ENCODE assay signal across 16 cellular contexts in genomic region chr6:149142924-149143429, GRCh38.
A peak's percentile ranks its signal among the peaks of the same experiment; 100 is the strongest.
DNase-seq lines count a peak whose midpoint lies in the region; ATAC-seq, FAIRE-seq and TF ChIP-seq lines count a peak whose summit lies in the region.
"Had no signal": no experiment of that assay in that cellular context is flagged by ENCODE, and none has a peak within 500 bp of the region (broad histone marks: within the 10 kb centered on the region; RNA-seq: fewer than 3 reads in every experiment).

No MANE protein-coding gene starts in this region.

- TF ChIP-seq EP300 in K562 (IDR thresholded peaks at IDR 0.05; ENCODE audit: low read length): no peak

- H3K27me3 Mint-ChIP-seq in activated CD8-positive, alpha-beta memory T cell treated with anti-CD3 and anti-CD28 coated beads, Interleukin-2, amount 10 ng/mL, durations not matched to agents 7 days and 5 days: no peaks in the 10 kb centered on the region
- H3K27me3 Mint-ChIP-seq: CD4-positive, alpha-beta memory T cell had no signal

- CTCF ChIA-PET in activated CD8-positive, alpha-beta memory T cell treated with anti-CD3 and anti-CD28 coated beads, Interleukin-2, amount 10 ng/mL, durations not matched to agents 7 days and 5 days (lab: Charles Lee): no interaction called here
- CTCF ChIA-PET in K562 (lab: Yijun Ruan, JAX; ENCODE audit: low intra/inter-chr PET ratio): no interaction called here

- H3K36me3 ChIP-seq in SU-DHL-6 (ENCODE audit: low read length) (no peaks in the 10 kb centered on the region), K562 (ENCODE audit: control insufficient read depth, insufficient read depth, low read length) (no peaks in the 10 kb centered on the region), MM.1S (replicated peaks; ENCODE audit: insufficient read depth, low read length) (no peaks in the 10 kb centered on the region)

- H3K9me2 ChIP-seq in SU-DHL-6 (replicated peaks; ENCODE audit: insufficient read depth, low read length) (no peaks in the 10 kb centered on the region), MM.1S (replicated peaks; ENCODE audit: insufficient read depth, low read length) (no peaks in the 10 kb centered on the region)

- peaks cover 83% of the 10 kb centered on the region for H3K4me1 Mint-ChIP-seq in activated CD8-positive, alpha-beta memory T cell treated with anti-CD3 and anti-CD28 coated beads, Interleukin-2, amount 10 ng/mL, durations not matched to agents 7 days and 5 days
- peaks cover 65% of the 10 kb centered on the region for H3K4me1 Mint-ChIP-seq in stimulated activated effector memory CD8-positive, alpha-beta T cell treated with anti-CD3 and anti-CD28 coated beads, Interleukin-12 subunit alpha, Interleukin-12 subunit beta, amount 100 ng/mL, for 72 hours

- no peak for TF ChIP-seq RAD21 in K562 (CRISPR knock-in tag; conservative IDR thresholded peaks at IDR 0.05 in 1 of 2, IDR thresholded peaks at IDR 0.05 in 1 of 2)

- H3K4me3 ChIP-seq in SU-DHL-6 (ENCODE audit: insufficient read depth, low read length, poor library complexity, severe bottlenecking) (no peak overlapping the region), K562 (no peak overlapping the region), MM.1S (ENCODE audit: low read length) (no peak overlapping the region)

- BruUV-seq in K562 (replicated peaks; lab: Mats Ljungman, UMichigan): no TSS peak

- TF ChIP-seq CTCF in SU-DHL-6 (IDR thresholded peaks at IDR 0.05; ENCODE audit: insufficient read depth, low read length, poor library complexity, severe bottlenecking) (no peak), K562 (IDR thresholded peaks at IDR 0.05 in 2 of 3, conservative IDR thresholded peaks at IDR 0.05 in 1 of 3; ENCODE audit: insufficient read depth in 2 of 3, low read depth in 1 of 3, low read length in 3 of 3) (no peak), MM.1S (IDR thresholded peaks at IDR 0.05; ENCODE audit: low read length) (no peak)

- WGBS in K562 (ENCODE audit: insufficient coverage, low coverage, missing lambda C conversion rate): 44% methylated on average over 2 of the region's 2 CpGs

- peak overlapping the region; percentile 26 for H2AFZ ChIP-seq in SU-DHL-6 (ENCODE audit: low read depth, low read length, severe bottlenecking)
- peak overlapping the region; percentile 18; the same call in 1 of the 2 replicates for H2AFZ ChIP-seq in K562 (ENCODE audit: low read depth, low read length)
- no peak overlapping the region for H2AFZ ChIP-seq in MM.1S (ENCODE audit: low read length)

- H3K9me3 ChIP-seq in SU-DHL-6 (ENCODE audit: insufficient read depth, low read length) (no peaks in the 10 kb centered on the region), K562 (replicated peaks; ENCODE audit: control insufficient read depth, insufficient read depth, low read depth, low read length) (no peaks in the 10 kb centered on the region), MM.1S (replicated peaks; ENCODE audit: insufficient read depth, low read length) (no peaks in the 10 kb centered on the region)

- H3K4me1 ChIP-seq in K562 (replicated peaks in 1 of 2; ENCODE audit: control insufficient read depth in 2 of 2, insufficient read depth in 2 of 2, low read length in 2 of 2): peaks cover 11 to 32% of the 10 kb centered on the region in 2 experiments
- no peaks in the 10 kb centered on the region for H3K4me1 ChIP-seq in MM.1S (ENCODE audit: low read length)

- DNase-seq in activated CD8-positive, alpha-beta memory T cell treated with anti-CD3 and anti-CD28 coated beads, Interleukin-2, amount 10 ng/mL, durations not matched to agents 7 days and 5 days: no peak
- DNase-seq in activated CD8-positive, alpha-beta memory T cell treated with anti-CD3 and anti-CD28 coated beads for 24 hours: no peak
- no peak for DNase-seq in K562 (ENCODE audit: extremely low read depth in 1 of 4, low spot score in 3 of 4)
- no peak for DNase-seq in stimulated activated effector memory CD8-positive, alpha-beta T cell treated with anti-CD3 and anti-CD28 coated beads, Interleukin-12 subunit alpha, Interleukin-12 subunit beta, amount 100 ng/mL, for 72 hours (ENCODE audit: low spot score in 2 of 2)
- DNase-seq in MM.1S: no peak
- no peak for DNase-seq in NCI-H526 treated with DMSO at 0.1 percent for 48 hours (lab: John Stamatoyannopoulos, UW)
- DNase-seq: C1 segment of cervical spinal cord; CD4-positive, alpha-beta memory T cell; COR-L47; DMS53; GF-D8; HCEC 1CT had no signal

- POLR2A ChIA-PET in K562 (lab: Yijun Ruan, JAX): interaction anchor here (0.6 to 0.7 kb wide), 2 partner anchors 21 to 107 kb away, joined by 3 read pairs; no protein-coding TSS in a partner anchor

- FAIRE-seq in K562 (lab: Jason Lieb, UNC): no peak
- FAIRE-seq: D721Med had no signal

- H3K36me3 Mint-ChIP-seq in activated CD8-positive, alpha-beta memory T cell treated with anti-CD3 and anti-CD28 coated beads, Interleukin-2, amount 10 ng/mL, durations not matched to agents 7 days and 5 days: peaks cover 59% of the 10 kb centered on the region
- peaks cover 60% of the 10 kb centered on the region for H3K36me3 Mint-ChIP-seq in stimulated activated effector memory CD8-positive, alpha-beta T cell treated with anti-CD3 and anti-CD28 coated beads, Interleukin-12 subunit alpha, Interleukin-12 subunit beta, amount 100 ng/mL, for 72 hours

- in situ Hi-C loops in K562 (cut with MboI): no loop called here

- H3K79me2 ChIP-seq in SU-DHL-6 (ENCODE audit: insufficient read depth, low read length) (no peaks in the 10 kb centered on the region), K562 (ENCODE audit: control insufficient read depth, insufficient read depth, low read length) (no peaks in the 10 kb centered on the region), MM.1S (ENCODE audit: low read length) (no peaks in the 10 kb centered on the region)

- no peak for ATAC-seq in activated CD8-positive, alpha-beta memory T cell treated with anti-CD3 and anti-CD28 coated beads, Interleukin-2, amount 10 ng/mL, durations not matched to agents 7 days and 5 days
- no peak for ATAC-seq in K562
- ATAC-seq in stimulated activated effector memory CD8-positive, alpha-beta T cell treated with anti-CD3 and anti-CD28 coated beads, Interleukin-12 subunit alpha, Interleukin-12 subunit beta, amount 100 ng/mL, for 72 hours: no peak

- H3K27me3 ChIP-seq in SU-DHL-6 (ENCODE audit: low read length) (no peaks in the 10 kb centered on the region), K562 (ENCODE audit: control insufficient read depth in 2 of 2, insufficient read depth in 2 of 2, low read length in 2 of 2) (no peaks in the 10 kb centered on the region), MM.1S (replicated peaks; ENCODE audit: insufficient read depth, low read length) (no peaks in the 10 kb centered on the region)

- H3K4me3 Mint-ChIP-seq in activated CD8-positive, alpha-beta memory T cell treated with anti-CD3 and anti-CD28 coated beads, Interleukin-2, amount 10 ng/mL, durations not matched to agents 7 days and 5 days: peak overlapping the region; percentile 53
- H3K4me3 Mint-ChIP-seq in stimulated activated effector memory CD8-positive, alpha-beta T cell treated with anti-CD3 and anti-CD28 coated beads, Interleukin-12 subunit alpha, Interleukin-12 subunit beta, amount 100 ng/mL, for 72 hours: peak overlapping the region; percentile 17
- H3K4me3 Mint-ChIP-seq: B cell had no signal

- TF ChIP-seq POLR2A in K562 (conservative IDR thresholded peaks at IDR 0.05): no peak

- no peaks in the 10 kb centered on the region for H4K20me1 ChIP-seq in SU-DHL-6 (ENCODE audit: low read depth, low read length)
- no peaks in the 10 kb centered on the region for H4K20me1 ChIP-seq in K562 (replicated peaks; ENCODE audit: control insufficient read depth, insufficient read depth, low read length)
- H4K20me1 ChIP-seq in MM.1S (ENCODE audit: insufficient read depth, low read length): no peaks in the 10 kb centered on the region

- H3K27ac ChIP-seq in SU-DHL-6 (ENCODE audit: low read depth, low read length): no peak overlapping the region
- H3K27ac ChIP-seq in K562 (ENCODE audit: extremely low read depth, low read depth, low read length): no peak overlapping the region
- H3K27ac ChIP-seq in MM.1S (ENCODE audit: low read length): no peak overlapping the region
- H3K27ac ChIP-seq: HL-60 had no signal

- intact Hi-C loops in K562 (cut with micrococcal nuclease): loop anchor here (5.0 kb wide), 1 partner anchor 174 kb away; the partner anchor contains the start of gene TAB2

- H3K9ac ChIP-seq in SU-DHL-6 (ENCODE audit: low read length) (no peak overlapping the region), K562 (ENCODE audit: insufficient read depth in 1 of 2, low read depth in 2 of 2, low read length in 2 of 2) (no peak overlapping the region), MM.1S (ENCODE audit: low read length) (no peak overlapping the region)

- no peaks in the 10 kb centered on the region for H3F3A ChIP-seq in SU-DHL-6 (ENCODE audit: insufficient read depth)
- no peaks in the 10 kb centered on the region for H3F3A ChIP-seq in MM.1S (ENCODE audit: insufficient read depth, low read length)

- H3K4me2 ChIP-seq in SU-DHL-6 (ENCODE audit: low read depth, low read length, poor library complexity, severe bottlenecking) (no peak overlapping the region), K562 (ENCODE audit: insufficient read depth, low read length) (no peak overlapping the region), MM.1S (ENCODE audit: low read depth, low read length) (no peak overlapping the region)

- H3K27ac Mint-ChIP-seq in activated CD8-positive, alpha-beta memory T cell treated with anti-CD3 and anti-CD28 coated beads, Interleukin-2, amount 10 ng/mL, durations not matched to agents 7 days and 5 days: peak overlapping the region; percentile 71
- no peak overlapping the region for H3K27ac Mint-ChIP-seq in stimulated activated effector memory CD8-positive, alpha-beta T cell treated with anti-CD3 and anti-CD28 coated beads, Interleukin-12 subunit alpha, Interleukin-12 subunit beta, amount 100 ng/mL, for 72 hours
- H3K27ac Mint-ChIP-seq: B cell had no signal

- H3K9me1 ChIP-seq in K562 (ENCODE audit: control insufficient read depth, insufficient read depth, low read length): no peaks in the 10 kb centered on the region

- peaks cover 7% of the 10 kb centered on the region for H3K9me3 Mint-ChIP-seq in activated CD8-positive, alpha-beta memory T cell treated with anti-CD3 and anti-CD28 coated beads, Interleukin-2, amount 10 ng/mL, durations not matched to agents 7 days and 5 days (ENCODE audit: low read depth)
- H3K9me3 Mint-ChIP-seq in stimulated activated effector memory CD8-positive, alpha-beta T cell treated with anti-CD3 and anti-CD28 coated beads, Interleukin-12 subunit alpha, Interleukin-12 subunit beta, amount 100 ng/mL, for 72 hours: peaks cover 3% of the 10 kb centered on the region

TF ChIP-seq in K562, 482 proteins besides CTCF, POLR2A, EP300 and RAD21:
- no peak for TF ChIP-seq ZNF707 (CRISPR knock-in tag; conservative IDR thresholded peaks at IDR 0.05)
- TF ChIP-seq MYC (IDR thresholded peaks at IDR 0.05; ENCODE audit: low read depth, low read length): no peak
- no peak for TF ChIP-seq MYC (CRISPR knock-in tag; IDR thresholded peaks at IDR 0.05; ENCODE audit: borderline replicate concordance, low read depth)
